2 cellular contexts compared by ENCODE assay signal in the genomic region with DNA sequence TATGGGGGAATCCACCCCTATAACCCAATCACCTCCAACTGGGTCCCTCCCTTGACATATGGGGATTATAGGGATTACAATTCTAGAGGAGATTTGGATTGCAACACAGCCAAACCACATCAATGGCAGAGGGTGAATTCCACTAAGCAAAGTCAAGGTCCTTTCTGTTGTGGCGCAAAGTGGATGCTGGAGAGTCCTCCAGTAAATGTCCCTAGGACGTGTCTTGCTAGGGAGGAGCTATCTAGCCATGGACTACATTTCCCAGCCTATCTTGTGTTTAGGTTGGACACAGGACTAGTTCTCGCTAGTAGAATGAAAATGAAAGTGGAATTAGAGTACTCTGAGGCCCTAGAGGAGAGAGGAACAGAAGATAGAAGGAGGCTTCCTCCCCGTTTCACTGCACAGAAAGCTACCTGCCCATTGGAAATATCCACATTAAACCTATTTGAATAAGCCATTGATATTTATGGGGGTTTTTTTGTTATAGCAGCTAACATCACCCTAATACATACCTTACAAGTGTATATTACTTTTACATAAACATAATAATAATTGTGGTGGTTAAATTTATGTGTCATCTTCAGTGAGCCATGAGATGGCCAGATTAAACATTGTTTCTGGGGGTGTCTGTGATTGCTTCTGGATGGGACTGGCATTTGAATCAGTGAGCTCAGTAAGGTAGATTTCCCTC.
TF ChIP-seq lines count a peak whose summit lies in the region.

No MANE protein-coding gene starts in this region.

TF ChIP-seq in HepG2, 621 proteins besides CTCF, POLR2A, EP300 and RAD21 (continued from another document and continues in another):
- no peak for TF ChIP-seq ZNF552 (CRISPR knock-in tag; IDR thresholded peaks at IDR 0.05; ENCODE audit: borderline replicate concordance)
- TF ChIP-seq ZNF782 (CRISPR knock-in tag; IDR thresholded peaks at IDR 0.05; ENCODE audit: borderline replicate concordance): no peak
- no peak for TF ChIP-seq TARDBP (CRISPR knock-in tag; IDR thresholded peaks at IDR 0.05)
- TF ChIP-seq ZNF337 (CRISPR knock-in tag; IDR thresholded peaks at IDR 0.05; ENCODE audit: borderline replicate concordance, low read depth): no peak
- TF ChIP-seq ZNF609 (CRISPR knock-in tag; IDR thresholded peaks at IDR 0.05; ENCODE audit: borderline replicate concordance): no peak
- TF ChIP-seq, protein P1, sequence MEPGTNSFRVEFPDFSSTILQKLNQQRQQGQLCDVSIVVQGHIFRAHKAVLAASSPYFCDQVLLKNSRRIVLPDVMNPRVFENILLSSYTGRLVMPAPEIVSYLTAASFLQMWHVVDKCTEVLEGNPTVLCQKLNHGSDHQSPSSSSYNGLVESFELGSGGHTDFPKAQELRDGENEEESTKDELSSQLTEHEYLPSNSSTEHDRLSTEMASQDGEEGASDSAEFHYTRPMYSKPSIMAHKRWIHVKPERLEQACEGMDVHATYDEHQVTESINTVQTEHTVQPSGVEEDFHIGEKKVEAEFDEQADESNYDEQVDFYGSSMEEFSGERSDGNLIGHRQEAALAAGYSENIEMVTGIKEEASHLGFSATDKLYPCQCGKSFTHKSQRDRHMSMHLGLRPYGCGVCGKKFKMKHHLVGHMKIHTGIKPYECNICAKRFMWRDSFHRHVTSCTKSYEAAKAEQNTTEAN (CRISPR knock-in tag; conservative IDR thresholded peaks at IDR 0.05): no peak
- no peak for TF ChIP-seq ZNF841 (CRISPR knock-in tag; IDR thresholded peaks at IDR 0.05; ENCODE audit: borderline replicate concordance)
- TF ChIP-seq, protein P2, sequence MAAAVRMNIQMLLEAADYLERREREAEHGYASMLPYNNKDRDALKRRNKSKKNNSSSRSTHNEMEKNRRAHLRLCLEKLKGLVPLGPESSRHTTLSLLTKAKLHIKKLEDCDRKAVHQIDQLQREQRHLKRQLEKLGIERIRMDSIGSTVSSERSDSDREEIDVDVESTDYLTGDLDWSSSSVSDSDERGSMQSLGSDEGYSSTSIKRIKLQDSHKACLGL (CRISPR knock-in tag; IDR thresholded peaks at IDR 0.05): no peak
- no peak for TF ChIP-seq CCAR2 (optimal IDR thresholded peaks at IDR 0.05; ENCODE audit: low read depth, low read length)
- TF ChIP-seq, protein P3, sequence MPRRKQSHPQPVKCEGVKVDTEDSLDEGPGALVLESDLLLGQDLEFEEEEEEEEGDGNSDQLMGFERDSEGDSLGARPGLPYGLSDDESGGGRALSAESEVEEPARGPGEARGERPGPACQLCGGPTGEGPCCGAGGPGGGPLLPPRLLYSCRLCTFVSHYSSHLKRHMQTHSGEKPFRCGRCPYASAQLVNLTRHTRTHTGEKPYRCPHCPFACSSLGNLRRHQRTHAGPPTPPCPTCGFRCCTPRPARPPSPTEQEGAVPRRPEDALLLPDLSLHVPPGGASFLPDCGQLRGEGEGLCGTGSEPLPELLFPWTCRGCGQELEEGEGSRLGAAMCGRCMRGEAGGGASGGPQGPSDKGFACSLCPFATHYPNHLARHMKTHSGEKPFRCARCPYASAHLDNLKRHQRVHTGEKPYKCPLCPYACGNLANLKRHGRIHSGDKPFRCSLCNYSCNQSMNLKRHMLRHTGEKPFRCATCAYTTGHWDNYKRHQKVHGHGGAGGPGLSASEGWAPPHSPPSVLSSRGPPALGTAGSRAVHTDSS (CRISPR knock-in tag; conservative IDR thresholded peaks at IDR 0.05): no peak
- TF ChIP-seq HNF4A (CRISPR knock-in tag; IDR thresholded peaks at IDR 0.05): peak; percentile 46; the same call in 1 of the 2 replicates
- TF ChIP-seq E2F2 (CRISPR knock-in tag; IDR thresholded peaks at IDR 0.05; ENCODE audit: borderline replicate concordance): no peak
- no peak for TF ChIP-seq ZBTB25 (CRISPR knock-in tag; IDR thresholded peaks at IDR 0.05)
- TF ChIP-seq ZNF225 (CRISPR knock-in tag; IDR thresholded peaks at IDR 0.05): no peak
- no peak for TF ChIP-seq ZNF709 (CRISPR knock-in tag; IDR thresholded peaks at IDR 0.05)

TF ChIP-seq in SK-N-SH, 30 proteins besides CTCF, POLR2A, EP300 and RAD21:
- TF ChIP-seq ZBTB33 (IDR thresholded peaks at IDR 0.05; ENCODE audit: borderline replicate concordance, low read depth) (no peak), FOSL2 (IDR thresholded peaks at IDR 0.05; ENCODE audit: borderline replicate concordance, low read depth) (no peak), MAX (IDR thresholded peaks at IDR 0.05; ENCODE audit: low read depth) (no peak), JUND (IDR thresholded peaks at IDR 0.05) (no peak), EZH2phosphoT487 (IDR thresholded peaks at IDR 0.05; ENCODE audit: borderline replicate concordance, low read depth) (no peak), FOXM1 (IDR thresholded peaks at IDR 0.05; ENCODE audit: low read depth) (no peak), YY1 (IDR thresholded peaks at IDR 0.05; ENCODE audit: low read depth) (no peak), MEF2A (IDR thresholded peaks at IDR 0.05; ENCODE audit: borderline replicate concordance, low read depth) (no peak), GABPA (IDR thresholded peaks at IDR 0.05; ENCODE audit: low read depth) (no peak), SIN3A (IDR thresholded peaks at IDR 0.05; ENCODE audit: borderline replicate concordance, low read depth, low read length) (no peak), ELF1 (IDR thresholded peaks at IDR 0.05) (no peak), NRF1 (IDR thresholded peaks at IDR 0.05; ENCODE audit: low read depth, low read length) (no peak), NFIC (IDR thresholded peaks at IDR 0.05; ENCODE audit: borderline replicate concordance) (no peak), POLR2AphosphoS5 (IDR thresholded peaks at IDR 0.05; ENCODE audit: low read depth, low read length) (no peak), REST (IDR thresholded peaks at IDR 0.05; ENCODE audit: low read depth, low read length) (no peak), RXRA (IDR thresholded peaks at IDR 0.05; ENCODE audit: borderline replicate concordance, low read depth) (no peak), TCF12 (IDR thresholded peaks at IDR 0.05) (no peak), IRF3 (IDR thresholded peaks at IDR 0.05; ENCODE audit: low read depth, low read length) (no peak), RCOR1 (IDR thresholded peaks at IDR 0.05; ENCODE audit: low read length) (no peak)
- TF ChIP-seq, protein P4, sequence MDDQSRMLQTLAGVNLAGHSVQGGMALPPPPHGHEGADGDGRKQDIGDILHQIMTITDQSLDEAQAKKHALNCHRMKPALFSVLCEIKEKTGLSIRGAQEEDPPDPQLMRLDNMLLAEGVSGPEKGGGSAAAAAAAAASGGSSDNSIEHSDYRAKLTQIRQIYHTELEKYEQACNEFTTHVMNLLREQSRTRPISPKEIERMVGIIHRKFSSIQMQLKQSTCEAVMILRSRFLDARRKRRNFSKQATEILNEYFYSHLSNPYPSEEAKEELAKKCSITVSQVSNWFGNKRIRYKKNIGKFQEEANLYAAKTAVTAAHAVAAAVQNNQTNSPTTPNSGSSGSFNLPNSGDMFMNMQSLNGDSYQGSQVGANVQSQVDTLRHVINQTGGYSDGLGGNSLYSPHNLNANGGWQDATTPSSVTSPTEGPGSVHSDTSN (IDR thresholded peaks at IDR 0.05): no peak
